17 cellular contexts compared by ENCODE assay signal in the genomic region with DNA sequence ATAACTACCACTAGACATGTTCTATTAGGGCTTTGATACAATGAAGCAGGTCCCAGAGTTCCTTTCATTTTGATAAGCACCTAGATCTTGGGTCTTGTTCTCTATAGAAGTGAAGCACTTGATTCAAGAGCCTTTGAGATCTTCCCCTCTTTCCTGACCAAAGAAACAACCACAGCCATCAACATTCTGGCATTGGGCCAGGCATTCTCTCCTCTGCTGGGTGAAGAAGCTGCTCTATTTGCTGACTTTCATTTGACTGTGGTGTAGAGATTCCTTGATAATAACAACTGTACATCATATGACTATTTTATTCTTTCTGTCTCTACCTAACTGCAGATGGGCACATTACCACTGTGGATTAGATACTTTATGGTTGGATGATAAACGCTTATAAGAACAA.
DNase-seq lines count a peak whose midpoint lies in the region; ATAC-seq lines count a peak whose summit lies in the region.
"Had no signal": no experiment of that assay in that cellular context is flagged by ENCODE, and none has a peak within 500 bp of the region (broad histone marks: within the 10 kb centered on the region; RNA-seq: fewer than 3 reads in every experiment).

No MANE protein-coding gene starts in this region.

- no peak for ATAC-seq in sciatic nerve
- ATAC-seq: heart left ventricle, upper lobe of right lung had no signal

- intact Hi-C loops in sciatic nerve (cut with DNase I): no loop called here

- peak; percentile 27 for DNase-seq in NCI-H2227 (lab: John Stamatoyannopoulos, UW; ENCODE audit: unreplicated experiment)
- DNase-seq in NCI-H2227 treated with DMSO at 0.1 percent for 48 hours (lab: John Stamatoyannopoulos, UW): no peak
- DNase-seq in NCI-H187 (lab: John Stamatoyannopoulos, UW): peak; percentile 44 to 59
- peak; percentile 21 for DNase-seq in RPMI8226
- DNase-seq in renal cortical epithelial cell (ENCODE audit: low read depth): peak; percentile 27
- no peak for DNase-seq in activated effector memory CD4-positive, alpha-beta T cell treated with anti-CD3 and anti-CD28 coated beads, Interleukin-2, amount 50 U/mL, for 16 hours
- DNase-seq in stimulated activated CD4-positive, alpha-beta T cell treated with anti-CD3 and anti-CD28 coated beads, Interleukin-4, amount 100 ng/mL, for 4 hours: no peak
- DNase-seq in sciatic nerve (ENCODE audit: low spot score): no peak
- DNase-seq: activated T-cell treated with anti-CD3 and anti-CD28 coated beads, Interleukin-2, amount 50 U/mL, for 24 hours; BE2C; Caco-2; heart left ventricle; mammary epithelial cell; NCI-H1694; NCI-H524 treated with DMSO at 0.1 percent for 48 hours; T-helper 2 cell; upper lobe of right lung had no signal

Comparison
In these comparisons a context has a peak if more than half of its experiments do, and no peak if none do; other contexts are left out.
1. DNase-seq: peak in NCI-H2227 (single experiment), NCI-H187 (2 of 2), RPMI8226 (single experiment) and renal cortical epithelial cell (single experiment); none in NCI-H2227 treated with DMSO at 0.1 percent for 48 hours (single experiment), activated effector memory CD4-positive, alpha-beta T cell treated with anti-CD3 and anti-CD28 coated beads, Interleukin-2, amount 50 U/mL, for 16 hours (single experiment), stimulated activated CD4-positive, alpha-beta T cell treated with anti-CD3 and anti-CD28 coated beads, Interleukin-4, amount 100 ng/mL, for 4 hours (0 of 2) and sciatic nerve (single experiment).